8 cellular contexts compared by ENCODE assay signal in the genomic region with DNA sequence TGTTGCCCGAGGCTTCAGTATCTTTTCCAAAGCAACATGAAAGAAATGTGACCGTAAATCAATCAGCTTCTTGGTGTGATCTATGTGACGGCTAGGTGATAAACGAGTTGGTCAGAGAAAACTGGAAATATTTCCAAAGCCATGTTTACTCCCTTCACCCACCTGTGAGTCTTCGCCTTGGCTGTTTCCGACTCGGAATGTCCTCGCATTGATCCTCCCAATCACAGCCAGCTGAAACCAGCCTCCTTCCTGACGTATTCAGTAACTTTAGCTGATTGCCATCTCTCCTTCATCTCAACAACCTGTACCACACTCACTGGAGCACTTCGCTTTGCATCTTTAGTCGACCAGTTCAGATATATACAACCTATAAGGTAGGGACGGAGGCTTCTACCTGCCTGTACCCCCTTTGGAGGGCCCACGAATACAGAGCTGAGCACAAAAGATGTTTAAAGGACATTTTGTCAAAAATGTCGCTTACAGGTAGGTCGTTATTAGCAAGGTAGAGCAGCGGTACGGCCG. TPM values are rescaled to one million over a fixed set of nuclear protein-coding genes. Genes with fewer than 3 reads are reported as not detected.
A peak's percentile ranks its signal among the peaks of the same experiment; 100 is the strongest.
DNase-seq lines count a peak whose midpoint lies in the region; ATAC-seq, FAIRE-seq and TF ChIP-seq lines count a peak whose summit lies in the region.

No MANE protein-coding gene starts in this region.

- H2AFZ ChIP-seq in hepatocyte = peak overlapping the region; percentile 75

- peaks cover 42% of the 10 kb centered on the region for H3K36me3 ChIP-seq in adipocyte (ENCODE audit: control insufficient read depth, insufficient read depth, low read length, severe bottlenecking)
- peaks cover 16% of the 10 kb centered on the region for H3K36me3 ChIP-seq in hepatocyte (replicated peaks; ENCODE audit: insufficient read depth, low read depth)
- H3K36me3 ChIP-seq in gastrocnemius medialis = peaks cover 0 to 39% of the 10 kb centered on the region in 2 donors

- peak overlapping the region; percentile 93 for H3K9ac ChIP-seq in adipocyte (ENCODE audit: low read length)

- H3K4me1 ChIP-seq in adipocyte (ENCODE audit: control insufficient read depth, insufficient read depth, low read length) (peaks cover 27% of the 10 kb centered on the region), hepatocyte (ENCODE audit: insufficient read depth) (peaks cover 14% of the 10 kb centered on the region), gastrocnemius medialis (peaks cover 35 to 46% of the 10 kb centered on the region in 2 donors)

- no peaks in the 10 kb centered on the region for H3K9me3 ChIP-seq in adipocyte (ENCODE audit: control insufficient read depth, low read length)
- H3K9me3 ChIP-seq in hepatocyte (ENCODE audit: low read depth) = no peaks in the 10 kb centered on the region
- no peaks in the 10 kb centered on the region for H3K9me3 ChIP-seq in gastrocnemius medialis

- H3K4me3 ChIP-seq in adipocyte (ENCODE audit: low read length) (peak overlapping the region; percentile 91), hepatocyte (peak overlapping the region; percentile 68), gastrocnemius medialis (peak overlapping the region; percentile 72 to 95 (median 84))

- WGBS in hepatocyte (ENCODE audit: low lambda C conversion rate, missing lambda C conversion rate) = 37% methylated on average over 18 of the region's 18 CpGs

- H3K4me2 ChIP-seq in hepatocyte = peak overlapping the region; percentile 86

- peak overlapping the region in 6 of 7 donors; percentile 45 to 94 (median 88) for H3K27ac Mint-ChIP-seq in CD14-positive monocyte

- no peaks in the 10 kb centered on the region for H3K9me3 Mint-ChIP-seq in CD14-positive monocyte

- peak; percentile 7 to 14 for ATAC-seq in gastrocnemius medialis
- no peak for ATAC-seq in GM21526 (IDR thresholded peaks at IDR 0.05; ENCODE audit: low FRiP score, unreplicated experiment)
- no peak for ATAC-seq in activated CD4-positive, CD25-positive, alpha-beta regulatory T cell treated with anti-CD3 and anti-CD28 coated beads, Interleukin-2, amount 50 U/mL, for 24 hours

- no peaks in the 10 kb centered on the region for H3K9me2 ChIP-seq in hepatocyte (replicated peaks; ENCODE audit: insufficient read depth)

- DNase-seq in CD14-positive monocyte (ENCODE audit: low spot score) (no peak), HT-29 (ENCODE audit: low spot score) (peak; percentile 39), adipocyte (ENCODE audit: low read depth) (peak; percentile 42), hepatocyte (ENCODE audit: low spot score) (peak; percentile 54), gastrocnemius medialis (no peak), HTR-8/SVneo (ENCODE audit: insufficient read length, low spot score) (no peak)

- H3K27me3 ChIP-seq in adipocyte (replicated peaks; ENCODE audit: control insufficient read depth, insufficient read depth, low read length) (no peaks in the 10 kb centered on the region), hepatocyte (no peaks in the 10 kb centered on the region), gastrocnemius medialis (no peaks in the 10 kb centered on the region)

- peak overlapping the region; percentile 97 for H3K27ac ChIP-seq in hepatocyte
- H3K27ac ChIP-seq in gastrocnemius medialis = peak overlapping the region; percentile 90 to 93 (median 92)

- H4K20me1 ChIP-seq in hepatocyte (ENCODE audit: insufficient read depth, poor library complexity, severe bottlenecking) = peaks cover 17% of the 10 kb centered on the region

- H3K4me3 Mint-ChIP-seq in CD14-positive monocyte = peak overlapping the region; percentile 91 to 92

- in situ Hi-C loops in gastrocnemius medialis (cut with MboI; ENCODE audit: low sequenced_read_pairs in 4 of 4) = no loop called here

- no peak for TF ChIP-seq POLR2A in gastrocnemius medialis (IDR thresholded peaks at IDR 0.05)

- FAIRE-seq in HTR-8/SVneo (lab: Jason Lieb, UNC) = no peak

- TF ChIP-seq CTCF in CD14-positive monocyte (IDR thresholded peaks at IDR 0.05) (no peak), hepatocyte (IDR thresholded peaks at IDR 0.05; ENCODE audit: poor library complexity) (no peak), gastrocnemius medialis (IDR thresholded peaks at IDR 0.05 in 4 of 5, conservative IDR thresholded peaks at IDR 0.05 in 1 of 5) (no peak)

- H3K27me3 Mint-ChIP-seq in CD14-positive monocyte (ENCODE audit: low read depth in 3 of 3) = peaks cover 0 to 2% (median 0%) of the 10 kb centered on the region in 3 donors

- intact Hi-C loops in CD14-positive monocyte (cut with micrococcal nuclease) (no loop called here), gastrocnemius medialis (cut with DNase I; ENCODE audit: low total_unique reads) (loop anchor here (1.0 to 5.0 kb wide), 2 partner anchors 154 to 533 kb away; no protein-coding TSS in a partner anchor)

- H3K79me2 ChIP-seq in hepatocyte = peaks cover 38% of the 10 kb centered on the region

- H3K36me3 Mint-ChIP-seq in CD14-positive monocyte = peaks cover 41 to 46% of the 10 kb centered on the region in 2 donors

- peaks cover 22% of the 10 kb centered on the region for H3K4me1 Mint-ChIP-seq in CD14-positive monocyte

RNA-seq across cellular contexts. Expression of gene RPL26, which starts 7.2 kb away (rescaled TPM):
- polyA plus RNA-seq in CD14-positive monocyte = 100 to 1,000 TPM; 859 to 884 TPM
- 1,242 and 1,305 TPM in 2 replicates for total RNA-seq in HT-29 (2014; rRNA removed; shearing (Covaris generic))
- 3,628 and 3,816 TPM in 2 replicates for total RNA-seq in hepatocyte
- 403 and 411 TPM in 2 replicates for polyA plus RNA-seq in hepatocyte
- 1,000 to 10,000 TPM; 2,392 to 2,913 (median 2,833) TPM for total RNA-seq in gastrocnemius medialis

RNA-seq across cellular contexts. Expression of gene RNF222, which starts 21.8 kb away (rescaled TPM):
- polyA plus RNA-seq in CD14-positive monocyte (not detected), hepatocyte (not detected in 2 replicates)
- total RNA-seq in HT-29 (2014; rRNA removed; shearing (Covaris generic)) = not detected in 2 replicates
- total RNA-seq in hepatocyte (not detected in 2 replicates), gastrocnemius medialis (not detected)

RNA-seq across cellular contexts. Expression of gene ODF4, which starts 36.2 kb away (rescaled TPM):
- polyA plus RNA-seq in CD14-positive monocyte (not detected), hepatocyte (not detected in 2 replicates)
- total RNA-seq in HT-29 (2014; rRNA removed; shearing (Covaris generic)) = not detected in 2 replicates
- total RNA-seq in hepatocyte (not detected in 2 replicates), gastrocnemius medialis (not detected)

RNA-seq across cellular contexts. Expression of gene NDEL1, which starts 59.9 kb away (rescaled TPM):
- polyA plus RNA-seq in CD14-positive monocyte (10 to 100 TPM; 29.8 to 39.7 TPM), hepatocyte (46.1 and 51.1 TPM in 2 replicates)
- total RNA-seq in HT-29 (2014; rRNA removed; shearing (Covaris generic)) = 20.1 and 24.6 TPM in 2 replicates
- total RNA-seq in hepatocyte (60.7 and 66.3 TPM in 2 replicates), gastrocnemius medialis (10 to 100 TPM; 31.3 to 60.6 (median 41.5) TPM)

Comparison
In these comparisons a context has a peak if more than half of its experiments do, and no peak if none do; other contexts are left out.
1. DNase-seq: peak in HT-29 (single experiment), adipocyte (single experiment) and hepatocyte (single experiment); none in CD14-positive monocyte (single experiment), gastrocnemius medialis (0 of 2) and HTR-8/SVneo (single experiment).
2. ATAC-seq: peak in gastrocnemius medialis (2 of 2); none in GM21526 (single experiment) and activated CD4-positive, CD25-positive, alpha-beta regulatory T cell treated with anti-CD3 and anti-CD28 coated beads, Interleukin-2, amount 50 U/mL, for 24 hours (0 of 2).
3. Peak in every context shown above with its lines, with median percentiles within 50 percentile points of each other: H3K4me3 ChIP-seq.